In genomic region chr2:182949572-182950189, GRCh38 we compare ENCODE assay signal across 10 cellular contexts.
DNase-seq lines count a peak whose midpoint lies in the region; ATAC-seq and TF ChIP-seq lines count a peak whose summit lies in the region.
"Had no signal": no experiment of that assay in that cellular context is flagged by ENCODE, and none has a peak within 500 bp of the region (broad histone marks: within the 10 kb centered on the region; RNA-seq: fewer than 3 reads in every experiment).

No MANE protein-coding gene starts in this region.

- BruUV-seq in Caco-2 (replicated peaks; lab: Mats Ljungman, UMichigan): no TSS peak

- WGBS in body of pancreas, 2 donors: 80% methylated on average over 5 of the region's 5 CpGs

- no peak overlapping the region for H3K27ac Mint-ChIP-seq in activated T-helper 1 cell treated with anti-CD3 and anti-CD28 coated beads, Interleukin-12 subunit alpha, Interleukin-12 subunit beta, Interleukin-2, Interleukin-4 antibody, amounts not matched to agents 30 ng/mL and 10 ng/mL and 1 ng/mL, durations not matched to agents 14 hours and 24 hours and 36 hours
- no peak overlapping the region for H3K27ac Mint-ChIP-seq in Caco-2 (ENCODE audit: unreplicated experiment)

- DNase-seq in G401 (ENCODE audit: low spot score): peak; percentile 32
- peak; percentile 81 for DNase-seq in M059J (ENCODE audit: low read depth)
- peak in 3 of 4 donors; percentile 11 to 26 (median 12) for DNase-seq in body of pancreas
- no peak for DNase-seq in left lung
- no peak for DNase-seq in posterior vena cava (ENCODE audit: low spot score)
- DNase-seq in activated T-helper 1 cell treated with anti-CD3 and anti-CD28 coated beads, Interleukin-12 subunit alpha, Interleukin-12 subunit beta, Interleukin-2, Interleukin-4 antibody, amounts not matched to agents 30 ng/mL and 10 ng/mL and 1 ng/mL, durations not matched to agents 14 hours and 24 hours and 36 hours (ENCODE audit: low spot score): no peak
- no peak for DNase-seq in Caco-2
- DNase-seq in SKM-1 (lab: John Stamatoyannopoulos, UW; ENCODE audit: unreplicated experiment): no peak
- DNase-seq: NCI-H1092 had no signal

- H3K9me3 ChIP-seq in body of pancreas: no peaks in the 10 kb centered on the region
- H3K9me3 ChIP-seq in left lung: no peaks in the 10 kb centered on the region
- no peaks in the 10 kb centered on the region for H3K9me3 ChIP-seq in Caco-2

- H3K36me3 Mint-ChIP-seq in activated T-helper 1 cell treated with anti-CD3 and anti-CD28 coated beads, Interleukin-12 subunit alpha, Interleukin-12 subunit beta, Interleukin-2, Interleukin-4 antibody, amounts not matched to agents 30 ng/mL and 10 ng/mL and 1 ng/mL, durations not matched to agents 14 hours and 24 hours and 36 hours (ENCODE audit: low read depth): peaks cover 4% of the 10 kb centered on the region
- peaks cover 65% of the 10 kb centered on the region for H3K36me3 Mint-ChIP-seq in Caco-2 (ENCODE audit: insufficient read depth, unreplicated experiment)

- TF ChIP-seq CTCF in body of pancreas (IDR thresholded peaks at IDR 0.05) (no peak), left lung (IDR thresholded peaks at IDR 0.05) (no peak), Caco-2 (IDR thresholded peaks at IDR 0.05; ENCODE audit: insufficient read depth in 1 of 2, low read depth in 1 of 2, low read length in 1 of 2, severe bottlenecking in 1 of 2, unreplicated experiment in 1 of 2) (no peak)

- H3K4me1 ChIP-seq in body of pancreas (peaks cover 6% of the 10 kb centered on the region), left lung (no peaks in the 10 kb centered on the region), Caco-2 (no peaks in the 10 kb centered on the region)

- CTCF ChIA-PET in Caco-2 (lab: Charles Lee): interaction anchor here (0.5 kb wide), 1 partner anchor 191 kb away, joined by 3 read pairs; no protein-coding TSS in a partner anchor

- peaks cover 32% of the 10 kb centered on the region for H3K4me1 Mint-ChIP-seq in activated T-helper 1 cell treated with anti-CD3 and anti-CD28 coated beads, Interleukin-12 subunit alpha, Interleukin-12 subunit beta, Interleukin-2, Interleukin-4 antibody, amounts not matched to agents 30 ng/mL and 10 ng/mL and 1 ng/mL, durations not matched to agents 14 hours and 24 hours and 36 hours (ENCODE audit: low read depth)
- no peaks in the 10 kb centered on the region for H3K4me1 Mint-ChIP-seq in Caco-2 (ENCODE audit: low read depth, unreplicated experiment)

- H3K4me3 Mint-ChIP-seq in activated T-helper 1 cell treated with anti-CD3 and anti-CD28 coated beads, Interleukin-12 subunit alpha, Interleukin-12 subunit beta, Interleukin-2, Interleukin-4 antibody, amounts not matched to agents 30 ng/mL and 10 ng/mL and 1 ng/mL, durations not matched to agents 14 hours and 24 hours and 36 hours: no peak overlapping the region
- no peak overlapping the region for H3K4me3 Mint-ChIP-seq in Caco-2 (ENCODE audit: unreplicated experiment)

- POLR2A ChIA-PET in Caco-2 (lab: Charles Lee): no interaction called here

- intact Hi-C loops in body of pancreas (cut with DNase I) (no loop called here), left lung (cut with DNase I) (no loop called here), posterior vena cava (cut with DNase I) (no loop called here), Caco-2 (cut with micrococcal nuclease; ENCODE audit: unreplicated experiment) (no loop called here)
- intact Hi-C loops in activated T-helper 1 cell treated with anti-CD3 and anti-CD28 coated beads, Interleukin-12 subunit alpha, Interleukin-12 subunit beta, Interleukin-2, Interleukin-4 antibody, amounts not matched to agents 30 ng/mL and 10 ng/mL and 1 ng/mL, durations not matched to agents 14 hours and 24 hours and 36 hours (cut with micrococcal nuclease): loop anchor here (2.0 kb wide), 1 partner anchor 89 kb away; the partner anchor contains the start of gene NCKAP1

- no peak overlapping the region for H3K27ac ChIP-seq in body of pancreas
- H3K27ac ChIP-seq in left lung: no peak overlapping the region
- H3K27ac ChIP-seq: SK-N-MC had no signal

- H3K36me3 ChIP-seq in body of pancreas (replicated peaks in 1 of 2; ENCODE audit: insufficient read depth in 1 of 2, low read depth in 2 of 2) (peaks cover 4 to 13% of the 10 kb centered on the region in 2 donors), left lung (peaks cover 0 to 28% of the 10 kb centered on the region in 2 donors), Caco-2 (ENCODE audit: control insufficient read depth, insufficient read depth, low read length) (no peaks in the 10 kb centered on the region; the same call in 1 of the 2 replicates)

- in situ Hi-C loops in G401 (cut with HindIII; ENCODE audit: low sequenced_read_pairs): no loop called here

- H3K9me3 Mint-ChIP-seq in activated T-helper 1 cell treated with anti-CD3 and anti-CD28 coated beads, Interleukin-12 subunit alpha, Interleukin-12 subunit beta, Interleukin-2, Interleukin-4 antibody, amounts not matched to agents 30 ng/mL and 10 ng/mL and 1 ng/mL, durations not matched to agents 14 hours and 24 hours and 36 hours: no peaks in the 10 kb centered on the region
- no peaks in the 10 kb centered on the region for H3K9me3 Mint-ChIP-seq in Caco-2 (ENCODE audit: unreplicated experiment)

- ATAC-seq in body of pancreas (peak; percentile 21), left lung (peak; percentile 33)

- H3K4me3 ChIP-seq in body of pancreas (no peak overlapping the region), left lung (no peak overlapping the region), Caco-2 (ENCODE audit: low read depth, low read length) (no peak overlapping the region)
- H3K4me3 ChIP-seq: SK-N-MC had no signal

- no peak for TF ChIP-seq POLR2A in body of pancreas (IDR thresholded peaks at IDR 0.05)

- H3K27me3 ChIP-seq in body of pancreas: no peaks in the 10 kb centered on the region
- H3K27me3 ChIP-seq in left lung: no peaks in the 10 kb centered on the region
- H3K27me3 ChIP-seq in Caco-2 (replicated peaks; ENCODE audit: control insufficient read depth, insufficient read depth, low read length): no peaks in the 10 kb centered on the region

- no peaks in the 10 kb centered on the region for H3K27me3 Mint-ChIP-seq in activated T-helper 1 cell treated with anti-CD3 and anti-CD28 coated beads, Interleukin-12 subunit alpha, Interleukin-12 subunit beta, Interleukin-2, Interleukin-4 antibody, amounts not matched to agents 30 ng/mL and 10 ng/mL and 1 ng/mL, durations not matched to agents 14 hours and 24 hours and 36 hours (ENCODE audit: insufficient read depth)
- H3K27me3 Mint-ChIP-seq in Caco-2 (ENCODE audit: insufficient read depth, unreplicated experiment): no peaks in the 10 kb centered on the region

Comparison
In these comparisons a context has a peak if more than half of its experiments do, and no peak if none do; other contexts are left out.
1. DNase-seq: peak in G401 (single experiment), M059J (single experiment) and body of pancreas (3 of 4); none in left lung (0 of 2), posterior vena cava (single experiment), activated T-helper 1 cell treated with anti-CD3 and anti-CD28 coated beads, Interleukin-12 subunit alpha, Interleukin-12 subunit beta, Interleukin-2, Interleukin-4 antibody, amounts not matched to agents 30 ng/mL and 10 ng/mL and 1 ng/mL, durations not matched to agents 14 hours and 24 hours and 36 hours (single experiment), Caco-2 (0 of 2) and SKM-1 (single experiment).